30 cellular contexts compared by ENCODE assay signal in genomic region chr6:25623065-25623464, GRCh38. TPM values are rescaled to one million over a fixed set of nuclear protein-coding genes. Genes with fewer than 3 reads are reported as not detected.
"Had no signal": no experiment of that assay in that cellular context is flagged by ENCODE, and none has a peak within 500 bp of the region (broad histone marks: within the 10 kb centered on the region; RNA-seq: fewer than 3 reads in every experiment).

No MANE protein-coding gene starts in this region.

- H3K4me1 ChIP-seq: adrenal gland, breast epithelium had no signal

- H3K27me3 ChIP-seq: adrenal gland, breast epithelium had no signal

- H3K36me3 ChIP-seq: adrenal gland, breast epithelium had no signal

- ATAC-seq: activated T-cell treated with anti-CD3 and anti-CD28 coated beads, Interleukin-2, amount 50 U/mL, for 72 hours; T-cell had no signal

- H3K9me3 ChIP-seq: adrenal gland, breast epithelium had no signal

- H3K4me3 ChIP-seq: adrenal gland, breast epithelium, coronary artery, SK-N-MC had no signal

- H3K27ac ChIP-seq: adrenal gland, breast epithelium, coronary artery, SK-N-MC had no signal

- DNase-seq: activated CD4-positive, alpha-beta memory T cell treated with anti-CD3 and anti-CD28 coated beads, Interleukin-2, amount 10 ng/mL, durations not matched to agents 7 days and 5 days; activated CD4-positive, alpha-beta T cell treated with anti-CD3 and anti-CD28 coated beads, Interleukin-2, amount 10 ng/mL, durations not matched to agents 7 days and 5 days; activated CD4-positive, CD25-positive, alpha-beta regulatory T cell; activated gamma-delta T cell treated with Interleukin-2 at 50 U/mL for 16 hours; activated naive CD4-positive, alpha-beta T cell treated with anti-CD3 and anti-CD28 coated beads, Interleukin-2, amount 50 U/mL, for 16 hours; activated naive CD8-positive, alpha-beta T cell treated with anti-CD3 and anti-CD28 coated beads, Interleukin-2, amount 10 ng/mL, durations not matched to agents 7 days and 5 days; activated T-cell treated with anti-CD3 and anti-CD28 coated beads for 4 hours; activated T-cell treated with anti-CD3 and anti-CD28 coated beads, Interleukin-2, amount 50 U/mL, for 72 hours; adrenal gland; anterior cingulate cortex; caudate nucleus; KG1; NCI-H146; NCI-H1930; NCI-H226; NCI-H510A; NCI-H526 treated with DMSO at 0.1 percent for 48 hours; T-cell; T-helper 2 cell; T1000 had no signal

RNA-seq across cellular contexts. Expression of gene SCGN, which starts 28.9 kb away (rescaled TPM):
- total RNA-seq: activated CD4-positive, alpha-beta memory T cell treated with anti-CD3 and anti-CD28 coated beads, Interleukin-2, amount 10 ng/mL, durations not matched to agents 7 days and 5 days; activated CD4-positive, alpha-beta T cell treated with anti-CD3 and anti-CD28 coated beads, Interleukin-2, amount 10 ng/mL, durations not matched to agents 7 days and 5 days; activated CD8-positive, alpha-beta memory T cell treated with anti-CD3 and anti-CD28 coated beads for 36 hours; activated naive CD8-positive, alpha-beta T cell treated with anti-CD3 and anti-CD28 coated beads, Interleukin-2, amount 10 ng/mL, durations not matched to agents 7 days and 5 days; activated T-cell treated with anti-CD3 and anti-CD28 coated beads, Interleukin-2, amount 50 U/mL, for 72 hours; activated T-helper 2 cell treated with anti-CD3 and anti-CD28 coated beads, Interferon-gamma antibody, Interleukin-2, Interleukin-4, amounts not matched to agents 10 μg/mL and 5 μg/mL and 100 μg/mL, durations not matched to agents 14 hours and 24 hours and 36 hours; chondrocyte; M059J; OCI-LY7; RPMI7951; T-cell had no signal
- polyA plus RNA-seq: IgD-negative memory B cell had no signal
